ENCODE assay signal across 1 cellular context in the genomic region with DNA sequence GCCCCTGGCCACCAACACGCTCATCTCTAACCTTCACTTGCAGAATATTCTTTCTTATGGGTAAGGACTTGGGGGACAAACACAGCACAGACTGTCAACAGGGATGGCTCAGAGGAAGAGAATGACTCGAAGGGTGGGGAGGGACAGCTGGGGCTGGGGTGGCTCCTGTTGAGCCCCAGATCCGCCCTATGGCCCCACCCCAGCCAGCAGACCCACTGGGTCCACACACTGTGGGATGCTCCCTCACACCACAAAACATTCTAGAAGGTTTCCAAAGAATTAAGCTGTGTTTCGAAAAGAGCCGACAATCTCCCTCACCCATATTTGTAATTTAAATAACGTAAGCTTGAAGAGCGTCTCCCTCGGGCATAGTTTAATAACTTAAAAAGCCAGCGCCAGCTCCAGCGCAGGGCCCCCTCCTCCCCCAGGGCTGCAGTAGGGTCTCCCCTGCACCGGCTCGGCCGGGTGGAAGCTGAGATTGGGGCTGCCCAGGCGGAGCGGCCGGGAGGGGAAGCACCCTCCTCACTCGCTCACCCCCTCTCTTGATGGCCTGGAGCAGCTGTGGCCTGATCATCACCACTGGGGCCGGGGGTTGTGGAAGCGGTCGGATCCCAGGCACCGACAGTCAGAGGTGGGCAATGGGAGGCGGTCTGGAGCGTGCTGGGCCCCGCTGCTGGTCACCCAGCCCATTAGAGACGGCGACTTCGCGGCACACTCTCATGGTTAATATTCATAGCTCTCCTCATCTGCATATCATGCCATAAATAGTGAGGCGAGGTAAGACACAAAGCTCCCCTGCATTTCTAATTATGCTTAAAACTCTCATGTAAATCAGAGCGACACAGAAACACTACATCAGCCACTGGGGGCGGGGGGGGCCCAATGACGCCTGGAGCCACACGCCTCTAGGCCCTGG.
TF ChIP-seq lines count a peak whose summit lies in the region.

No MANE protein-coding gene starts in this region.

TF ChIP-seq in SK-N-SH treated with all-trans-retinoic acid at 6 μM for 48 hours, 23 proteins besides CTCF, POLR2A, EP300 and RAD21 (continued from another document):
- TF ChIP-seq, protein P1, sequence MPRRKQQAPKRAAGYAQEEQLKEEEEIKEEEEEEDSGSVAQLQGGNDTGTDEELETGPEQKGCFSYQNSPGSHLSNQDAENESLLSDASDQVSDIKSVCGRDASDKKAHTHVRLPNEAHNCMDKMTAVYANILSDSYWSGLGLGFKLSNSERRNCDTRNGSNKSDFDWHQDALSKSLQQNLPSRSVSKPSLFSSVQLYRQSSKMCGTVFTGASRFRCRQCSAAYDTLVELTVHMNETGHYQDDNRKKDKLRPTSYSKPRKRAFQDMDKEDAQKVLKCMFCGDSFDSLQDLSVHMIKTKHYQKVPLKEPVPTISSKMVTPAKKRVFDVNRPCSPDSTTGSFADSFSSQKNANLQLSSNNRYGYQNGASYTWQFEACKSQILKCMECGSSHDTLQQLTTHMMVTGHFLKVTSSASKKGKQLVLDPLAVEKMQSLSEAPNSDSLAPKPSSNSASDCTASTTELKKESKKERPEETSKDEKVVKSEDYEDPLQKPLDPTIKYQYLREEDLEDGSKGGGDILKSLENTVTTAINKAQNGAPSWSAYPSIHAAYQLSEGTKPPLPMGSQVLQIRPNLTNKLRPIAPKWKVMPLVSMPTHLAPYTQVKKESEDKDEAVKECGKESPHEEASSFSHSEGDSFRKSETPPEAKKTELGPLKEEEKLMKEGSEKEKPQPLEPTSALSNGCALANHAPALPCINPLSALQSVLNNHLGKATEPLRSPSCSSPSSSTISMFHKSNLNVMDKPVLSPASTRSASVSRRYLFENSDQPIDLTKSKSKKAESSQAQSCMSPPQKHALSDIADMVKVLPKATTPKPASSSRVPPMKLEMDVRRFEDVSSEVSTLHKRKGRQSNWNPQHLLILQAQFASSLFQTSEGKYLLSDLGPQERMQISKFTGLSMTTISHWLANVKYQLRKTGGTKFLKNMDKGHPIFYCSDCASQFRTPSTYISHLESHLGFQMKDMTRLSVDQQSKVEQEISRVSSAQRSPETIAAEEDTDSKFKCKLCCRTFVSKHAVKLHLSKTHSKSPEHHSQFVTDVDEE (CRISPR knock-in tag; IDR thresholded peaks at IDR 0.05) = no peak
- no peak for TF ChIP-seq ZNF70 (CRISPR knock-in tag; IDR thresholded peaks at IDR 0.05)
- no peak for TF ChIP-seq ISL1 (CRISPR knock-in tag; IDR thresholded peaks at IDR 0.05)
- TF ChIP-seq, protein P2, sequence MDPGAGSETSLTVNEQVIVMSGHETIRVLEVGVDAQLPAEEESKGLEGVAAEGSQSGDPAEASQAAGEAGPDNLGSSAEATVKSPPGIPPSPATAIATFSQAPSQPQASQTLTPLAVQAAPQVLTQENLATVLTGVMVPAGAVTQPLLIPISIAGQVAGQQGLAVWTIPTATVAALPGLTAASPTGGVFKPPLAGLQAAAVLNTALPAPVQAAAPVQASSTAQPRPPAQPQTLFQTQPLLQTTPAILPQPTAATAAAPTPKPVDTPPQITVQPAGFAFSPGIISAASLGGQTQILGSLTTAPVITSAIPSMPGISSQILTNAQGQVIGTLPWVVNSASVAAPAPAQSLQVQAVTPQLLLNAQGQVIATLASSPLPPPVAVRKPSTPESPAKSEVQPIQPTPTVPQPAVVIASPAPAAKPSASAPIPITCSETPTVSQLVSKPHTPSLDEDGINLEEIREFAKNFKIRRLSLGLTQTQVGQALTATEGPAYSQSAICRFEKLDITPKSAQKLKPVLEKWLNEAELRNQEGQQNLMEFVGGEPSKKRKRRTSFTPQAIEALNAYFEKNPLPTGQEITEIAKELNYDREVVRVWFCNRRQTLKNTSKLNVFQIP (CRISPR knock-in tag; IDR thresholded peaks at IDR 0.05; ENCODE audit: borderline replicate concordance, low read depth) = no peak
- TF ChIP-seq ARNTL (CRISPR knock-in tag; IDR thresholded peaks at IDR 0.05; ENCODE audit: borderline replicate concordance, low read depth) = no peak
- no peak for TF ChIP-seq CSDC2 (CRISPR knock-in tag; IDR thresholded peaks at IDR 0.05)
- TF ChIP-seq ZFP30 (CRISPR knock-in tag; IDR thresholded peaks at IDR 0.05) = no peak
- TF ChIP-seq TOX (CRISPR knock-in tag; IDR thresholded peaks at IDR 0.05; ENCODE audit: borderline replicate concordance) = no peak
- no peak for TF ChIP-seq ESRRG (CRISPR knock-in tag; IDR thresholded peaks at IDR 0.05)
- TF ChIP-seq RARB (CRISPR knock-in tag; IDR thresholded peaks at IDR 0.05) = no peak
- no peak for TF ChIP-seq PPARA (CRISPR knock-in tag; IDR thresholded peaks at IDR 0.05; ENCODE audit: borderline replicate concordance)
TF ChIP-seq in SK-N-SH treated with all-trans-retinoic acid at 6 μM for 48 hours: peak in this region for 0.
